Comparison of ENCODE assay signal across 1 cellular context in the genomic region with DNA sequence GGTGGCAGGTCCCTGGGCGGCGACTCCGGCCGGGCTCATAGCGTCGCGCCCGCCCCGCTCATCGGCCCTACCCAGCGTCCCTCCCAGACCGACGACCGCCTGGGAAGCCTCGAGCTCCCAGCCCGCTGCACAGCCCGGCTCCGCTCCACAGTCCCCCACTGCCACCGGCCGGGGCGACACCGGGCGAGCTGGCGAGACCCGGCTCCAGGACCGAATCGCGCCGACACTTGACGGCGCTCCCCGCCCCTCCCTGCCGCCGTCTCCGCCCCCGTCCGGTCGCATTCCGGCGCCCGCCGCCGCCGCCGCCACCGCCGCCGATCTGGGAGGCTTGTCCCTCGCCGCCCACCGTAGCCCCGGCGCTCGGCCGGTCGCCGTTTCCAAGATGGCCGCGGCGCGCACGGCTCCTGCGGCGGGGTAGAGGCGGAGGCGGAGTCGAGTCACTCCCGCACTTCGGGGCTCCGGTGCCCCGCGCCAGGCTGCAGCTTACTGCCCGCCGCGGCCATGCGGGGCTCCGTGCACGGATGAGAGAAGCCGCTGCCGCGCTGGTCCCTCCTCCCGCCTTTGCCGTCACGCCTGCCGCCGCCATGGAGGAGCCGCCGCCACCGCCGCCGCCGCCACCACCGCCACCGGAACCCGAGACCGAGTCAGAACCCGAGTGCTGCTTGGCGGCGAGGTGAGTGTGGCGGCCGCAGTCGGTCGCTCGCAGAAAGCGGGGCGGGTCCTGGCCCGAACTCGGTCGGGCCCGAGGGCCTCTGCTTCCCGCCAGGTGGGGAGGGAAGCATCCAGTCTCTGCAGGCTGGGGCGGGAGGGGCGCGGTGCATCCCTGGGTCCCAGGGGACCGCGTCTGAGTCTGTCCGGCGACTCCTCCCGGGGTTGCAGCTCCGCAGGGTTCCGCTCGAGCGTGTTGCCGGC.
TF ChIP-seq lines count a peak whose summit lies in the region.

A gene with protein sequence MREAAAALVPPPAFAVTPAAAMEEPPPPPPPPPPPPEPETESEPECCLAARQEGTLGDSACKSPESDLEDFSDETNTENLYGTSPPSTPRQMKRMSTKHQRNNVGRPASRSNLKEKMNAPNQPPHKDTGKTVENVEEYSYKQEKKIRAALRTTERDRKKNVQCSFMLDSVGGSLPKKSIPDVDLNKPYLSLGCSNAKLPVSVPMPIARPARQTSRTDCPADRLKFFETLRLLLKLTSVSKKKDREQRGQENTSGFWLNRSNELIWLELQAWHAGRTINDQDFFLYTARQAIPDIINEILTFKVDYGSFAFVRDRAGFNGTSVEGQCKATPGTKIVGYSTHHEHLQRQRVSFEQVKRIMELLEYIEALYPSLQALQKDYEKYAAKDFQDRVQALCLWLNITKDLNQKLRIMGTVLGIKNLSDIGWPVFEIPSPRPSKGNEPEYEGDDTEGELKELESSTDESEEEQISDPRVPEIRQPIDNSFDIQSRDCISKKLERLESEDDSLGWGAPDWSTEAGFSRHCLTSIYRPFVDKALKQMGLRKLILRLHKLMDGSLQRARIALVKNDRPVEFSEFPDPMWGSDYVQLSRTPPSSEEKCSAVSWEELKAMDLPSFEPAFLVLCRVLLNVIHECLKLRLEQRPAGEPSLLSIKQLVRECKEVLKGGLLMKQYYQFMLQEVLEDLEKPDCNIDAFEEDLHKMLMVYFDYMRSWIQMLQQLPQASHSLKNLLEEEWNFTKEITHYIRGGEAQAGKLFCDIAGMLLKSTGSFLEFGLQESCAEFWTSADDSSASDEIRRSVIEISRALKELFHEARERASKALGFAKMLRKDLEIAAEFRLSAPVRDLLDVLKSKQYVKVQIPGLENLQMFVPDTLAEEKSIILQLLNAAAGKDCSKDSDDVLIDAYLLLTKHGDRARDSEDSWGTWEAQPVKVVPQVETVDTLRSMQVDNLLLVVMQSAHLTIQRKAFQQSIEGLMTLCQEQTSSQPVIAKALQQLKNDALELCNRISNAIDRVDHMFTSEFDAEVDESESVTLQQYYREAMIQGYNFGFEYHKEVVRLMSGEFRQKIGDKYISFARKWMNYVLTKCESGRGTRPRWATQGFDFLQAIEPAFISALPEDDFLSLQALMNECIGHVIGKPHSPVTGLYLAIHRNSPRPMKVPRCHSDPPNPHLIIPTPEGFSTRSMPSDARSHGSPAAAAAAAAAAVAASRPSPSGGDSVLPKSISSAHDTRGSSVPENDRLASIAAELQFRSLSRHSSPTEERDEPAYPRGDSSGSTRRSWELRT (N-terminal part only) (plus strand): TSS at position 359 of the 912 bp plus-strand sequence. CDS start 163 bp downstream, at position 522.

TF ChIP-seq in K562, 482 proteins besides CTCF, POLR2A, EP300 and RAD21 (continued from another document and continues in another):
- TF ChIP-seq, protein P1, sequence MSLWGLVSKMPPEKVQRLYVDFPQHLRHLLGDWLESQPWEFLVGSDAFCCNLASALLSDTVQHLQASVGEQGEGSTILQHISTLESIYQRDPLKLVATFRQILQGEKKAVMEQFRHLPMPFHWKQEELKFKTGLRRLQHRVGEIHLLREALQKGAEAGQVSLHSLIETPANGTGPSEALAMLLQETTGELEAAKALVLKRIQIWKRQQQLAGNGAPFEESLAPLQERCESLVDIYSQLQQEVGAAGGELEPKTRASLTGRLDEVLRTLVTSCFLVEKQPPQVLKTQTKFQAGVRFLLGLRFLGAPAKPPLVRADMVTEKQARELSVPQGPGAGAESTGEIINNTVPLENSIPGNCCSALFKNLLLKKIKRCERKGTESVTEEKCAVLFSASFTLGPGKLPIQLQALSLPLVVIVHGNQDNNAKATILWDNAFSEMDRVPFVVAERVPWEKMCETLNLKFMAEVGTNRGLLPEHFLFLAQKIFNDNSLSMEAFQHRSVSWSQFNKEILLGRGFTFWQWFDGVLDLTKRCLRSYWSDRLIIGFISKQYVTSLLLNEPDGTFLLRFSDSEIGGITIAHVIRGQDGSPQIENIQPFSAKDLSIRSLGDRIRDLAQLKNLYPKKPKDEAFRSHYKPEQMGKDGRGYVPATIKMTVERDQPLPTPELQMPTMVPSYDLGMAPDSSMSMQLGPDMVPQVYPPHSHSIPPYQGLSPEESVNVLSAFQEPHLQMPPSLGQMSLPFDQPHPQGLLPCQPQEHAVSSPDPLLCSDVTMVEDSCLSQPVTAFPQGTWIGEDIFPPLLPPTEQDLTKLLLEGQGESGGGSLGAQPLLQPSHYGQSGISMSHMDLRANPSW (CRISPR knock-in tag; IDR thresholded peaks at IDR 0.05) = peak; percentile 51
- TF ChIP-seq ARID3A (IDR thresholded peaks at IDR 0.05; ENCODE audit: borderline replicate concordance, low read depth, low read length) (no peak), ATF7 (IDR thresholded peaks at IDR 0.05) (peak; percentile 81; the same call in 1 of the 2 replicates), ATF1 (CRISPR knock-in tag; IDR thresholded peaks at IDR 0.05) (no peak), ATF1 (tag; IDR thresholded peaks at IDR 0.05) (peak; percentile 88), ZNF507 (tag; conservative IDR thresholded peaks at IDR 0.05) (no peak), PURB (CRISPR knock-in tag; IDR thresholded peaks at IDR 0.05; ENCODE audit: low read depth) (no peak), MYBL2 (IDR thresholded peaks at IDR 0.05; ENCODE audit: low read depth) (no peak), MYBL2 (CRISPR knock-in tag; IDR thresholded peaks at IDR 0.05; ENCODE audit: borderline replicate concordance) (no peak), FOXP4 (CRISPR knock-in tag; IDR thresholded peaks at IDR 0.05; ENCODE audit: borderline replicate concordance) (0 out of 2 replicates have a peak, but pooled peaks have one; percentile 65), NCOR1 (IDR thresholded peaks at IDR 0.05) (0 out of 2 replicates have a peak, but pooled peaks have one; percentile 33), ATF6 (CRISPR knock-in tag; IDR thresholded peaks at IDR 0.05) (peak; percentile 90; the same call in 1 of the 2 replicates), HOMEZ (CRISPR knock-in tag; IDR thresholded peaks at IDR 0.05) (no peak), SRSF3 (IDR thresholded peaks at IDR 0.05; ENCODE audit: insufficient read depth, low read length) (no peak), ZNF655 (CRISPR knock-in tag; IDR thresholded peaks at IDR 0.05) (no peak), ZNF717 (CRISPR knock-in tag; IDR thresholded peaks at IDR 0.05) (no peak), HMGXB4 (CRISPR knock-in tag; IDR thresholded peaks at IDR 0.05) (peak; percentile 96), PRMT5 (CRISPR knock-in tag; IDR thresholded peaks at IDR 0.05) (no peak), SUPT5H (IDR thresholded peaks at IDR 0.05) (peak; percentile 78), ZNF707 (CRISPR knock-in tag; conservative IDR thresholded peaks at IDR 0.05) (no peak), NFRKB (IDR thresholded peaks at IDR 0.05; ENCODE audit: low read depth) (peak; percentile 74), ZNF212 (CRISPR knock-in tag; IDR thresholded peaks at IDR 0.05) (no peak), TCF15 (CRISPR knock-in tag; IDR thresholded peaks at IDR 0.05) (no peak)
- TF ChIP-seq, protein P2, sequence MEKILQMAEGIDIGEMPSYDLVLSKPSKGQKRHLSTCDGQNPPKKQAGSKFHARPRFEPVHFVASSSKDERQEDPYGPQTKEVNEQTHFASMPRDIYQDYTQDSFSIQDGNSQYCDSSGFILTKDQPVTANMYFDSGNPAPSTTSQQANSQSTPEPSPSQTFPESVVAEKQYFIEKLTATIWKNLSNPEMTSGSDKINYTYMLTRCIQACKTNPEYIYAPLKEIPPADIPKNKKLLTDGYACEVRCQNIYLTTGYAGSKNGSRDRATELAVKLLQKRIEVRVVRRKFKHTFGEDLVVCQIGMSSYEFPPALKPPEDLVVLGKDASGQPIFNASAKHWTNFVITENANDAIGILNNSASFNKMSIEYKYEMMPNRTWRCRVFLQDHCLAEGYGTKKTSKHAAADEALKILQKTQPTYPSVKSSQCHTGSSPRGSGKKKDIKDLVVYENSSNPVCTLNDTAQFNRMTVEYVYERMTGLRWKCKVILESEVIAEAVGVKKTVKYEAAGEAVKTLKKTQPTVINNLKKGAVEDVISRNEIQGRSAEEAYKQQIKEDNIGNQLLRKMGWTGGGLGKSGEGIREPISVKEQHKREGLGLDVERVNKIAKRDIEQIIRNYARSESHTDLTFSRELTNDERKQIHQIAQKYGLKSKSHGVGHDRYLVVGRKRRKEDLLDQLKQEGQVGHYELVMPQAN (IDR thresholded peaks at IDR 0.05; ENCODE audit: borderline replicate concordance) = peak; percentile 34; the same call in 1 of the 2 replicates
- TF ChIP-seq, protein P3, sequence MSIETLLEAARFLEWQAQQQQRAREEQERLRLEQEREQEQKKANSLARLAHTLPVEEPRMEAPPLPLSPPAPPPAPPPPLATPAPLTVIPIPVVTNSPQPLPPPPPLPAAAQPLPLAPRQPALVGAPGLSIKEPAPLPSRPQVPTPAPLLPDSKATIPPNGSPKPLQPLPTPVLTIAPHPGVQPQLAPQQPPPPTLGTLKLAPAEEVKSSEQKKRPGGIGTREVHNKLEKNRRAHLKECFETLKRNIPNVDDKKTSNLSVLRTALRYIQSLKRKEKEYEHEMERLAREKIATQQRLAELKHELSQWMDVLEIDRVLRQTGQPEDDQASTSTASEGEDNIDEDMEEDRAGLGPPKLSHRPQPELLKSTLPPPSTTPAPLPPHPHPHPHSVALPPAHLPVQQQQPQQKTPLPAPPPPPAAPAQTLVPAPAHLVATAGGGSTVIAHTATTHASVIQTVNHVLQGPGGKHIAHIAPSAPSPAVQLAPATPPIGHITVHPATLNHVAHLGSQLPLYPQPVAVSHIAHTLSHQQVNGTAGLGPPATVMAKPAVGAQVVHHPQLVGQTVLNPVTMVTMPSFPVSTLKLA (conservative IDR thresholded peaks at IDR 0.05) = peak; percentile 19 to 65
